19 cellular contexts compared by ENCODE assay signal in the genomic region with DNA sequence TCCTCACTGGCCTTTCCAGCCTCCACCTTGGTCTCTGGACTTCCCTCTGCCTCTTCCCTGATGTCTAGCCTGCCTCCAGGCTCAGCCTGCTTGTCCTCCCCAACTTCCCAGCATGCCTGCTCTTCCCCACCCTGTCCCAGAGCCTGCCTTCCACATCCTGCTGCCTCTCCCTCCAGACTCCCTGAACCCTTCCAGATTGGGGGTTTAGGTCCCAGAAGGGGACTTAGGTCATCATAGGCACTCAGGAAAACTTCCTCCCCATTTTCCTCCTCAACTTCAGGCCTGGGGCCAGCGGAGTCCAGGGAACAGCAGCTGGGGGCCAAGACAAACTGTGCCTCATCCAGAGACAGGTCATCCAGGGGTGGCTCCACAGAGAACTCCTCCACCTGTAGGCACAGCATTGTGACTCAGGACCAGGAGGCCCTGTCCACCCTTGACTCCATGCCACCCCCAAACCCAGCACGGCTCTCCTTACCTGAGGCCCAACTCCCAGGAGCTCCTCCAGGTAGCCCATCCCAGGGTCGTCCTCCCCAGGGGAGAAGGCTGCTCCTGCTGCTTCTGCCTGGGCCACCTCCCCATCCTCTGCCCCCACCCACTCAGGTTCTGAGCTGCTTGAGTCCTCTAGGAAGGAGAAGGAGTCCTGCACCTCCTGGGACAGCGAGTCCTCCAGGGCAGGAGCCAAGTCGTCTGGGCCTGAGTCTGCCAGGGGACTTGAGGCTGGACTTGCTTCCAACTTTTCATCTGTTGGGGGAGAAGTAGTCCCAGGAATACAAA. TPM values are rescaled to one million over a fixed set of nuclear protein-coding genes. Genes with fewer than 3 reads are reported as not detected.
DNase-seq lines count a peak whose midpoint lies in the region; ATAC-seq and TF ChIP-seq lines count a peak whose summit lies in the region.
"Had no signal": no experiment of that assay in that cellular context is flagged by ENCODE, and none has a peak within 500 bp of the region (broad histone marks: within the 10 kb centered on the region; RNA-seq: fewer than 3 reads in every experiment).

No MANE protein-coding gene starts in this region.

- DNase-seq in CD4-positive, alpha-beta memory T cell, result no peak
- no peak for DNase-seq in activated naive CD8-positive, alpha-beta T cell treated with anti-CD3 and anti-CD28 coated beads, Interleukin-2, amount 50 U/mL, for 24 hours
- DNase-seq in neural crest cell (ENCODE audit: low read depth, low spot score) (no peak), erythroblast (lab: John Stamatoyannopoulos, UW) (no peak), occipital lobe (lab: John Stamatoyannopoulos, UW) (no peak), amygdala (lab: John Stamatoyannopoulos, UW) (no peak)
- DNase-seq: activated effector memory CD4-positive, alpha-beta T cell treated with Interleukin-2 at 50 U/mL for 16 hours; heart right ventricle; kidney; mesenchymal stem cell; NCI-H2081; NCI-H526; SIG-M5; sigmoid colon; stimulated activated CD4-positive, alpha-beta T cell treated with anti-CD3 and anti-CD28 coated beads, Interleukin-2, amount 100 ng/mL, for 48 hours; T-helper 9 cell had no signal

- no peak for TF ChIP-seq CTCF in neural crest cell (conservative IDR thresholded peaks at IDR 0.05)

- in situ Hi-C loops in GM18951 (cut with MboI; ENCODE audit: low sequenced_read_pairs, unreplicated experiment), result no loop called here

- peaks cover 42 to 77% of the 10 kb centered on the region in 2 donors for H3K36me3 Mint-ChIP-seq in CD4-positive, alpha-beta memory T cell
- H3K36me3 Mint-ChIP-seq in activated naive CD8-positive, alpha-beta T cell treated with anti-CD3 and anti-CD28 coated beads, Interleukin-2, amount 50 U/mL, for 24 hours (ENCODE audit: low read depth), result peaks cover 77% of the 10 kb centered on the region
- peaks cover 30% of the 10 kb centered on the region for H3K36me3 Mint-ChIP-seq in neural crest cell (ENCODE audit: low read depth)

- H3K9me3 ChIP-seq in CD4-positive, alpha-beta memory T cell (ENCODE audit: control insufficient read depth in 1 of 2, low read length in 2 of 2), result no peaks in the 10 kb centered on the region
- H3K9me3 ChIP-seq: heart right ventricle, sigmoid colon, thoracic aorta had no signal

- POLR2A ChIA-PET in CD4-positive, alpha-beta memory T cell (lab: Charles Lee; ENCODE audit: partially characterized antibody), result interaction anchor here (0.7 to 21.2 kb wide), 4 partner anchors 10 to 49 kb away, joined by 4 to 602 read pairs (median 18); a partner anchor contains a TSS

- no peak overlapping the region for H3K27ac ChIP-seq in CD4-positive, alpha-beta memory T cell (ENCODE audit: low read depth, low read length)
- H3K27ac ChIP-seq: sigmoid colon, thoracic aorta had no signal

- H3K27ac Mint-ChIP-seq in CD4-positive, alpha-beta memory T cell, result peak overlapping the region; percentile 21 to 90 (median 68)
- peak overlapping the region; percentile 0 for H3K27ac Mint-ChIP-seq in activated naive CD8-positive, alpha-beta T cell treated with anti-CD3 and anti-CD28 coated beads, Interleukin-2, amount 50 U/mL, for 24 hours
- H3K27ac Mint-ChIP-seq in neural crest cell (ENCODE audit: unreplicated experiment), result no peak overlapping the region

- peaks cover 17% of the 10 kb centered on the region for H3K4me1 ChIP-seq in CD4-positive, alpha-beta memory T cell (ENCODE audit: insufficient read depth, low read length)

- H3K4me1 Mint-ChIP-seq in CD4-positive, alpha-beta memory T cell, result peaks cover 16 to 42% (median 31%) of the 10 kb centered on the region in 4 donors
- H3K4me1 Mint-ChIP-seq in activated naive CD8-positive, alpha-beta T cell treated with anti-CD3 and anti-CD28 coated beads, Interleukin-2, amount 50 U/mL, for 24 hours, result peaks cover 35% of the 10 kb centered on the region
- peaks cover 21% of the 10 kb centered on the region for H3K4me1 Mint-ChIP-seq in neural crest cell

- no peak overlapping the region for H3K4me3 ChIP-seq in CD4-positive, alpha-beta memory T cell (ENCODE audit: low read length in 2 of 2)
- H3K4me3 ChIP-seq: heart right ventricle, sigmoid colon, thoracic aorta had no signal

- no peaks in the 10 kb centered on the region for H3K27me3 Mint-ChIP-seq in CD4-positive, alpha-beta memory T cell
- H3K27me3 Mint-ChIP-seq in activated naive CD8-positive, alpha-beta T cell treated with anti-CD3 and anti-CD28 coated beads, Interleukin-2, amount 50 U/mL, for 24 hours, result no peaks in the 10 kb centered on the region
- peaks cover 23% of the 10 kb centered on the region for H3K27me3 Mint-ChIP-seq in neural crest cell (ENCODE audit: low read depth)

- peak overlapping the region in 1 of 8 donors; percentile 43 for H3K4me3 Mint-ChIP-seq in CD4-positive, alpha-beta memory T cell
- no peak overlapping the region for H3K4me3 Mint-ChIP-seq in activated naive CD8-positive, alpha-beta T cell treated with anti-CD3 and anti-CD28 coated beads, Interleukin-2, amount 50 U/mL, for 24 hours
- peak overlapping the region; percentile 80 for H3K4me3 Mint-ChIP-seq in neural crest cell

- no peaks in the 10 kb centered on the region for H3K27me3 ChIP-seq in CD4-positive, alpha-beta memory T cell (ENCODE audit: insufficient read depth, low read length)

- no peaks in the 10 kb centered on the region for H3K9me3 Mint-ChIP-seq in CD4-positive, alpha-beta memory T cell
- peaks cover 4% of the 10 kb centered on the region for H3K9me3 Mint-ChIP-seq in activated naive CD8-positive, alpha-beta T cell treated with anti-CD3 and anti-CD28 coated beads, Interleukin-2, amount 50 U/mL, for 24 hours
- peaks cover 19% of the 10 kb centered on the region for H3K9me3 Mint-ChIP-seq in neural crest cell

- intact Hi-C loops in CD4-positive, alpha-beta memory T cell (cut with micrococcal nuclease), result loop anchor here (5.0 kb wide), 2 partner anchors 103 to 118 kb away; a partner anchor contains a TSS

- ATAC-seq in activated naive CD8-positive, alpha-beta T cell treated with anti-CD3 and anti-CD28 coated beads, Interleukin-2, amount 50 U/mL, for 24 hours, result no peak
- ATAC-seq: heart right ventricle had no signal

- H3K36me3 ChIP-seq in CD4-positive, alpha-beta memory T cell (ENCODE audit: insufficient read depth, low read length), result peaks cover 56% of the 10 kb centered on the region
- H3K36me3 ChIP-seq: sigmoid colon, thoracic aorta had no signal

- TF ChIP-seq POLR2A in GM18951 (IDR thresholded peaks at IDR 0.05; ENCODE audit: extremely low read depth, insufficient read depth, insufficient read length) (peak; percentile 19), erythroblast (IDR thresholded peaks at IDR 0.05; ENCODE audit: low read length) (no peak)

- CTCF ChIA-PET in CD4-positive, alpha-beta memory T cell (lab: Charles Lee; ENCODE audit: partially characterized antibody), result no interaction called here

RNA-seq across cellular contexts. Expression of a gene that starts 3.4 kb away (rescaled TPM):
- total RNA-seq in CD4-positive, alpha-beta memory T cell, result 100 to 1,000 TPM; 101 to 102 TPM
- polyA plus RNA-seq in CD4-positive, alpha-beta memory T cell, result 1 to 10 TPM; 1.4 to 5.9 TPM
- total RNA-seq in neural crest cell (87.7 and 89.5 TPM in 2 replicates), occipital lobe (131 TPM)

RNA-seq across cellular contexts. Expression of a gene that starts 10.4 kb away (rescaled TPM):
- total RNA-seq in CD4-positive, alpha-beta memory T cell, result 10 to 100 TPM; 92.0 to 93.1 TPM
- 100 to 1,000 TPM; 264 to 411 TPM for polyA plus RNA-seq in CD4-positive, alpha-beta memory T cell
- total RNA-seq in neural crest cell (6.7 and 7.2 TPM in 2 replicates), occipital lobe (42.6 TPM)

RNA-seq across cellular contexts. Expression of a gene that starts 20.6 kb away (rescaled TPM):
- 100 to 1,000 TPM; 222 to 226 TPM for total RNA-seq in CD4-positive, alpha-beta memory T cell
- polyA plus RNA-seq in CD4-positive, alpha-beta memory T cell, result 100 to 1,000 TPM in 1 of 2 donors, 10 to 100 TPM in 1; 63.4 to 213 TPM
- total RNA-seq in neural crest cell (not detected in 2 replicates), occipital lobe (1.7 TPM)
- total RNA-seq: dermis microvascular lymphatic vessel endothelial cell had no signal

RNA-seq across cellular contexts. Expression of a gene that starts 28.2 kb away (rescaled TPM):
- total RNA-seq in CD4-positive, alpha-beta memory T cell, result 10 to 100 TPM; 19.3 to 27.1 TPM
- 10 to 100 TPM; 15.9 to 33.2 TPM for polyA plus RNA-seq in CD4-positive, alpha-beta memory T cell
- total RNA-seq in neural crest cell, result 3.5 and 6.4 TPM in 2 replicates
- 10.9 TPM for total RNA-seq in occipital lobe

RNA-seq across cellular contexts. Expression of a gene that starts 40.2 kb away (rescaled TPM):
- not detected for total RNA-seq in CD4-positive, alpha-beta memory T cell
- polyA plus RNA-seq in CD4-positive, alpha-beta memory T cell, result not detected
- total RNA-seq in neural crest cell (not detected in 2 replicates), occipital lobe (not detected)
- total RNA-seq: sigmoid colon had no signal

Comparison
In these comparisons a context has a peak if more than half of its experiments do, and no peak if none do; other contexts are left out.
1. RNA of a gene that starts 20.6 kb away (total RNA-seq): 222 to 226 TPM in CD4-positive, alpha-beta memory T cell; 1.7 TPM in occipital lobe (single experiment) and not detected in neural crest cell; every median in the first group is over 10 times any median in the second.